ENCODE assay signal across 2 cellular contexts in the genomic region with DNA sequence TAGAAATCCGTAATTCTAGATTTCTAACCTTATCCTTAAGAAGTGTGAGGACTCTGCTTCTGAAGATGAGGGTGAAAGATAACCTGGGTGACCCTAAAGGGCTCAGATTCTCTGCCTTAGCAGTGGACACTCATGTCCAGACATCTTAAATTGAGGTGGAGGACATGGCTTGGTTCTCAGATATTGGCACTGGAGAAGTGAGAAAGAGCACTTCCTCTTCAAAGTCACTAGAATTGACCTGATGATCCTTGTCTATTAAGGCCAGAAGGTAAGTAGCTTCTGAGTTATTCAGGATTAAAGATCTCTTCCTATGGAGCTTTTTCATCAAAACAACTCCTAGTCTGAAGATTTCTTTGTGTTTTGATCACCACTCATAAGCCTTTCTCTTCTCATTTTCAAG.
TF ChIP-seq lines count a peak whose summit lies in the region.

No MANE protein-coding gene starts in this region.

TF ChIP-seq in GM12891, 5 proteins besides CTCF, POLR2A, EP300 and RAD21:
- TF ChIP-seq TAF1 (IDR thresholded peaks at IDR 0.05; ENCODE audit: low read depth, low read length) (no peak), SPI1 (IDR thresholded peaks at IDR 0.05; ENCODE audit: low read depth, low read length) (peak; percentile 54; the same call in 1 of the 2 replicates), POU2F2 (IDR thresholded peaks at IDR 0.05; ENCODE audit: low read depth, low read length) (no peak), POLR2AphosphoS5 (IDR thresholded peaks at IDR 0.05; ENCODE audit: low read depth, low read length) (no peak), PAX5 (IDR thresholded peaks at IDR 0.05; ENCODE audit: insufficient read depth, low read length, severe bottlenecking) (no peak)

TF ChIP-seq in GM12878, 131 proteins besides CTCF, POLR2A, EP300 and RAD21:
- TF ChIP-seq SPI1 (IDR thresholded peaks at IDR 0.05; ENCODE audit: borderline replicate concordance, insufficient read depth, low read depth, low read length), result peak; percentile 47
- TF ChIP-seq NFYA (IDR thresholded peaks at IDR 0.05; ENCODE audit: borderline replicate concordance, low read depth, low read length), result no peak
